ENCODE assay signal across 8 cellular contexts in the genomic region with DNA sequence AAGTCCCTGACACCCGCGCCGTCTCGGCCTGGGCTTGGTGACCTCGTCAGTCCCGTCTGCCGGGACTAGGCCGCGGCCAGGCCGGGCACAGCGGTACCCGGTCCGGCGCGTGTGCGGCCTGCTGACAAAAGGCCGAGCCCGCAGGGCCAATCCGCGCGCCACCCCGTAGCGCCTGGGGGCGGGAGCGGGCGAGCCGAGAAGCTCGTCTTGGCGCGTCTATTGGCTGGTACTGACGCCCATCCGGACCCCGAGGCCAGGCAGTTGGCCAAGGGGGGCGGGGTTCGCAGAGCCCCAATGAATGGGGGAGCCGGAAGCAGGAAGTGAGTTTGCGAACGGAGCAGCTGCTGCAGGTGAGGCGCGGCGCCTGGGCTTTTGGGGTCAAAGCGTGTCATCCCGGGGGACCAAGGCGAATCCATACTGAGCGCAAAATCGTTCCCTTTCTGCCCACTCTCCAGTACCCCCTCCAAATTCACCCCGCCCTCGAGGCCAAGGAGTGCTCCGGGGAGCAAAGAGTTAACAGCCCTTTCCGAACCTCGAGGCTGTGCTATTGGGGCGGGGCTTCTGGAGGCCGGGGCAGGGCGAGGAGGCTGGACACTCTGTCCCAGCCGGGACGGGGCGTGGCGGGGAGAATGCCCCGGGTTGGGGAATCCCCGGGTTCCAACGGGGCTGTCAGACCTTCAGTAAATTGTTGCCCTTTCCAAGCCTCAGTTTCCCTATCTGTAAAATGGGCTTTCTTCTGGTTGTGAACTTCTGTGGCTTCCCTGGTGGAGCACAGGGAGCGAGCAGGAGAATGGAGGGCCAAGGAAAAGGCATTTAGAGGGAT. TPM values are rescaled to one million over a fixed set of nuclear protein-coding genes. Genes with fewer than 3 reads are reported as not detected.
DNase-seq lines count a peak whose midpoint lies in the region; ATAC-seq and TF ChIP-seq lines count a peak whose summit lies in the region.

A gene with protein sequence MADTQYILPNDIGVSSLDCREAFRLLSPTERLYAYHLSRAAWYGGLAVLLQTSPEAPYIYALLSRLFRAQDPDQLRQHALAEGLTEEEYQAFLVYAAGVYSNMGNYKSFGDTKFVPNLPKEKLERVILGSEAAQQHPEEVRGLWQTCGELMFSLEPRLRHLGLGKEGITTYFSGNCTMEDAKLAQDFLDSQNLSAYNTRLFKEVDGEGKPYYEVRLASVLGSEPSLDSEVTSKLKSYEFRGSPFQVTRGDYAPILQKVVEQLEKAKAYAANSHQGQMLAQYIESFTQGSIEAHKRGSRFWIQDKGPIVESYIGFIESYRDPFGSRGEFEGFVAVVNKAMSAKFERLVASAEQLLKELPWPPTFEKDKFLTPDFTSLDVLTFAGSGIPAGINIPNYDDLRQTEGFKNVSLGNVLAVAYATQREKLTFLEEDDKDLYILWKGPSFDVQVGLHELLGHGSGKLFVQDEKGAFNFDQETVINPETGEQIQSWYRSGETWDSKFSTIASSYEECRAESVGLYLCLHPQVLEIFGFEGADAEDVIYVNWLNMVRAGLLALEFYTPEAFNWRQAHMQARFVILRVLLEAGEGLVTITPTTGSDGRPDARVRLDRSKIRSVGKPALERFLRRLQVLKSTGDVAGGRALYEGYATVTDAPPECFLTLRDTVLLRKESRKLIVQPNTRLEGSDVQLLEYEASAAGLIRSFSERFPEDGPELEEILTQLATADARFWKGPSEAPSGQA (plus strand): TSS at position 319 of the 823 bp plus-strand sequence. CDS start 1,767 bp downstream, outside the sequence.

- CTCF ChIA-PET in PC-3 (lab: Charles Lee) = interaction anchor here (0.5 to 1.4 kb wide), 8 partner anchors 9 to 198 kb away, joined by 3 to 18 read pairs (median 4); a partner anchor contains a TSS

- H3K4me1 ChIP-seq in PC-3 (ENCODE audit: insufficient read depth, low read length) (peaks cover 14% of the 10 kb centered on the region), mucosa of stomach (ENCODE audit: control insufficient read depth, insufficient read depth, low read length) (peaks cover 15% of the 10 kb centered on the region)

- peak within 1 kb of the TSS; percentile 53 for H3K27ac ChIP-seq in PC-3 (ENCODE audit: low read length)

- peak within 1 kb of the TSS; percentile 69 for H2AFZ ChIP-seq in PC-3 (ENCODE audit: low read length)

- peak; percentile 82 for ATAC-seq in GM21576 (IDR thresholded peaks at IDR 0.05; ENCODE audit: unreplicated experiment)
- ATAC-seq in PC-3 = peak; percentile 89

- H4K20me1 ChIP-seq in PC-3 (ENCODE audit: low read length) = no peaks in the 10 kb centered on the region

- POLR2A ChIA-PET in PC-3 (lab: Charles Lee; ENCODE audit: unreplicated experiment) = interaction anchor here (0.6 to 1.4 kb wide), 9 partner anchors 11 to 590 kb away, joined by 3 to 15 read pairs (median 4); a partner anchor contains a TSS

- H3K9ac ChIP-seq in PC-3 (ENCODE audit: low read length) (peak within 1 kb of the TSS; percentile 78), mucosa of stomach (ENCODE audit: low read length) (peak within 1 kb of the TSS; percentile 79)

- no peak for TF ChIP-seq EP300 in Ishikawa (IDR thresholded peaks at IDR 0.05; ENCODE audit: borderline replicate concordance)

- H3K9me2 ChIP-seq in PC-3 (replicated peaks; ENCODE audit: low read length) = no peaks in the 10 kb centered on the region

- intact Hi-C loops in PC-3 (cut with micrococcal nuclease) = loop anchor here (1.0 kb wide), 1 partner anchor 41 kb away; no protein-coding TSS in a partner anchor

- H3K9me3 ChIP-seq in PC-3 (ENCODE audit: low read length) = no peaks in the 10 kb centered on the region
- H3K9me3 ChIP-seq in mucosa of stomach (ENCODE audit: control insufficient read depth, low read length) = no peaks in the 10 kb centered on the region

- TSS peak; percentile 57 for BruUV-seq in PC-3 (replicated peaks; lab: Mats Ljungman, UMichigan)

- peaks cover 14% of the 10 kb centered on the region for H3K79me2 ChIP-seq in PC-3 (ENCODE audit: low read length)

- peak; percentile 92 for TF ChIP-seq POLR2A in erythroblast (IDR thresholded peaks at IDR 0.05; ENCODE audit: low read length)

- no peaks in the 10 kb centered on the region for H3K27me3 ChIP-seq in PC-3 (ENCODE audit: low read length)
- no peaks in the 10 kb centered on the region for H3K27me3 ChIP-seq in mucosa of stomach (ENCODE audit: control insufficient read depth, insufficient read depth, low read length)

- H3K4me3 ChIP-seq in PC-3 (ENCODE audit: low read length) = peak within 1 kb of the TSS; percentile 78
- peak within 1 kb of the TSS; percentile 65 for H3K4me3 ChIP-seq in mucosa of stomach (ENCODE audit: low read length)

- DNase-seq in DMS114 treated with DMSO at 0.1 percent for 48 hours (lab: John Stamatoyannopoulos, UW; ENCODE audit: unreplicated experiment) (peak; percentile 92), PC-3 (peak; percentile 99), erythroblast (lab: John Stamatoyannopoulos, UW) (peak; percentile 98)
- peak; percentile 94 for DNase-seq in activated T-cell treated with anti-CD3 and anti-CD28 coated beads, Interleukin-2, amount 50 U/mL, for 1 hour
- DNase-seq in stimulated activated CD8-positive, alpha-beta memory T cell treated with anti-CD3 and anti-CD28 coated beads, Interleukin-7, amount 100 ng/mL, for 1 hour (ENCODE audit: low read depth in 2 of 2) = peak; percentile 88 to 89

- peak within 1 kb of the TSS; percentile 87 for H3K4me2 ChIP-seq in PC-3 (ENCODE audit: low read length)

- TF ChIP-seq CTCF in PC-3 (conservative IDR thresholded peaks at IDR 0.05; ENCODE audit: low read depth, low read length) = no peak

- H3K36me3 ChIP-seq in PC-3 (ENCODE audit: low read depth, low read length) (0 out of 2 replicates have a peak, but pooled peaks cover under 1% of the 10 kb centered on the region), mucosa of stomach (ENCODE audit: control insufficient read depth, insufficient read depth, low read length) (no peaks in the 10 kb centered on the region)

- no peak for TF ChIP-seq RAD21 in Ishikawa (IDR thresholded peaks at IDR 0.05; ENCODE audit: low read depth)

- H3F3A ChIP-seq in PC-3 (ENCODE audit: low read length, unreplicated experiment) = no peaks in the 10 kb centered on the region

TF ChIP-seq in Ishikawa, 13 proteins besides CTCF, POLR2A, EP300 and RAD21:
- TF ChIP-seq TEAD4 (IDR thresholded peaks at IDR 0.05) (0 out of 2 replicates have a peak, but pooled peaks have one; percentile 8), CREB1 (IDR thresholded peaks at IDR 0.05; ENCODE audit: low read depth) (peak; percentile 47; the same call in 1 of the 2 replicates), ZBTB7A (IDR thresholded peaks at IDR 0.05; ENCODE audit: low read depth) (no peak), NFIC (IDR thresholded peaks at IDR 0.05) (peak; percentile 85), TCF12 (IDR thresholded peaks at IDR 0.05; ENCODE audit: low read depth) (peak; percentile 39), TAF1 (IDR thresholded peaks at IDR 0.05; ENCODE audit: low read depth) (peak; percentile 64)
- TF ChIP-seq, protein P1, sequence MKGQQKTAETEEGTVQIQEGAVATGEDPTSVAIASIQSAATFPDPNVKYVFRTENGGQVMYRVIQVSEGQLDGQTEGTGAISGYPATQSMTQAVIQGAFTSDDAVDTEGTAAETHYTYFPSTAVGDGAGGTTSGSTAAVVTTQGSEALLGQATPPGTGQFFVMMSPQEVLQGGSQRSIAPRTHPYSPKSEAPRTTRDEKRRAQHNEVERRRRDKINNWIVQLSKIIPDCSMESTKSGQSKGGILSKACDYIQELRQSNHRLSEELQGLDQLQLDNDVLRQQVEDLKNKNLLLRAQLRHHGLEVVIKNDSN (IDR thresholded peaks at IDR 0.05) = peak; percentile 58
- TF ChIP-seq, protein P2, sequence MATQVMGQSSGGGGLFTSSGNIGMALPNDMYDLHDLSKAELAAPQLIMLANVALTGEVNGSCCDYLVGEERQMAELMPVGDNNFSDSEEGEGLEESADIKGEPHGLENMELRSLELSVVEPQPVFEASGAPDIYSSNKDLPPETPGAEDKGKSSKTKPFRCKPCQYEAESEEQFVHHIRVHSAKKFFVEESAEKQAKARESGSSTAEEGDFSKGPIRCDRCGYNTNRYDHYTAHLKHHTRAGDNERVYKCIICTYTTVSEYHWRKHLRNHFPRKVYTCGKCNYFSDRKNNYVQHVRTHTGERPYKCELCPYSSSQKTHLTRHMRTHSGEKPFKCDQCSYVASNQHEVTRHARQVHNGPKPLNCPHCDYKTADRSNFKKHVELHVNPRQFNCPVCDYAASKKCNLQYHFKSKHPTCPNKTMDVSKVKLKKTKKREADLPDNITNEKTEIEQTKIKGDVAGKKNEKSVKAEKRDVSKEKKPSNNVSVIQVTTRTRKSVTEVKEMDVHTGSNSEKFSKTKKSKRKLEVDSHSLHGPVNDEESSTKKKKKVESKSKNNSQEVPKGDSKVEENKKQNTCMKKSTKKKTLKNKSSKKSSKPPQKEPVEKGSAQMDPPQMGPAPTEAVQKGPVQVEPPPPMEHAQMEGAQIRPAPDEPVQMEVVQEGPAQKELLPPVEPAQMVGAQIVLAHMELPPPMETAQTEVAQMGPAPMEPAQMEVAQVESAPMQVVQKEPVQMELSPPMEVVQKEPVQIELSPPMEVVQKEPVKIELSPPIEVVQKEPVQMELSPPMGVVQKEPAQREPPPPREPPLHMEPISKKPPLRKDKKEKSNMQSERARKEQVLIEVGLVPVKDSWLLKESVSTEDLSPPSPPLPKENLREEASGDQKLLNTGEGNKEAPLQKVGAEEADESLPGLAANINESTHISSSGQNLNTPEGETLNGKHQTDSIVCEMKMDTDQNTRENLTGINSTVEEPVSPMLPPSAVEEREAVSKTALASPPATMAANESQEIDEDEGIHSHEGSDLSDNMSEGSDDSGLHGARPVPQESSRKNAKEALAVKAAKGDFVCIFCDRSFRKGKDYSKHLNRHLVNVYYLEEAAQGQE (IDR thresholded peaks at IDR 0.05; ENCODE audit: low read depth) = no peak
- TF ChIP-seq, protein P3, sequence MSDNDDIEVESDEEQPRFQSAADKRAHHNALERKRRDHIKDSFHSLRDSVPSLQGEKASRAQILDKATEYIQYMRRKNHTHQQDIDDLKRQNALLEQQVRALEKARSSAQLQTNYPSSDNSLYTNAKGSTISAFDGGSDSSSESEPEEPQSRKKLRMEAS (IDR thresholded peaks at IDR 0.05) = peak; percentile 77
TF ChIP-seq in Ishikawa: peak in this region for 7.

RNA-seq across cellular contexts. Expression of the gene that starts here (rescaled TPM):
- 135 and 165 TPM in 2 replicates for total RNA-seq in PC-3 (2014; rRNA removed)

Comparison
In these comparisons a context has a peak if more than half of its experiments do, and no peak if none do; other contexts are left out.
1. Peak in every context shown above with its lines: DNase-seq, ATAC-seq, H3K4me3 ChIP-seq and H3K27ac ChIP-seq.